Comparison of ENCODE assay signal across 8 cellular contexts in genomic region chr11:61293869-61294716, GRCh38. TPM values are rescaled to one million over a fixed set of nuclear protein-coding genes. Genes with fewer than 3 reads are reported as not detected.
DNase-seq lines count a peak whose midpoint lies in the region; ATAC-seq and TF ChIP-seq lines count a peak whose summit lies in the region.

No MANE protein-coding gene starts in this region.

- intact Hi-C loops in breast epithelium (cut with DNase I; ENCODE audit: low total_unique reads): no loop called here
- intact Hi-C loops in left colon (cut with DNase I, micrococcal nuclease): no loop called here

- peak overlapping the region; percentile 54 to 72 (median 64) for H3K4me3 ChIP-seq in breast epithelium

- peaks cover 0 to 10% of the 10 kb centered on the region in 2 donors for H3K27me3 ChIP-seq in breast epithelium

- H3K36me3 ChIP-seq in breast epithelium: no peaks in the 10 kb centered on the region

- peak overlapping the region; percentile 52 to 80 for H3K27ac ChIP-seq in breast epithelium

- DNase-seq in COLO668 (lab: John Stamatoyannopoulos, UW; ENCODE audit: unreplicated experiment) (peak; percentile 69), SK-N-DZ (ENCODE audit: low spot score) (peak; percentile 55), breast epithelium (ENCODE audit: low spot score in 2 of 2) (peak in 1 of 2 donors; percentile 38), left colon (peak; percentile 31 to 33), activated gamma-delta T cell (lab: John Stamatoyannopoulos, UW) (no peak)
- peak; percentile 60 for DNase-seq in stimulated activated CD4-positive, alpha-beta T cell treated with anti-CD3 and anti-CD28 coated beads, Interleukin-4, amount 100 ng/mL, for 1 hour

- H3K9me3 ChIP-seq in breast epithelium: no peaks in the 10 kb centered on the region

- H3K4me1 ChIP-seq in breast epithelium: peaks cover 9 to 10% of the 10 kb centered on the region in 2 donors

- no peak for TF ChIP-seq POLR2A in breast epithelium (IDR thresholded peaks at IDR 0.05)

- ATAC-seq in GM19351 (IDR thresholded peaks at IDR 0.05; ENCODE audit: unreplicated experiment) (peak; percentile 39), HG03460 (IDR thresholded peaks at IDR 0.05; ENCODE audit: unreplicated experiment) (peak; percentile 33), left colon (peak; percentile 29)

- no peak for TF ChIP-seq CTCF in breast epithelium (IDR thresholded peaks at IDR 0.05)

RNA-seq across cellular contexts. Expression of gene VWCE, which starts 1.0 kb away (rescaled TPM):
- 11.5 and 12.5 TPM in 2 replicates for polyA plus RNA-seq in SK-N-DZ (2014; cell fraction: cytosol; rRNA removed)
- 24.7 and 36.1 TPM in 2 replicates for polyA plus RNA-seq in SK-N-DZ (2014; cell fraction: nucleus; rRNA removed)
- total RNA-seq in breast epithelium: 1 to 10 TPM in 2 of 3 donors, under 1 TPM in 1; 0.88 to 3.2 (median 2.6) TPM
- under 1 TPM; 0.36 to 0.76 TPM for total RNA-seq in left colon

RNA-seq across cellular contexts. Expression of gene DDB1, which starts 38.8 kb away (rescaled TPM):
- polyA plus RNA-seq in SK-N-DZ (2014; cell fraction: cytosol; rRNA removed): 263 and 280 TPM in 2 replicates
- polyA plus RNA-seq in SK-N-DZ (2014; cell fraction: nucleus; rRNA removed): 141 and 143 TPM in 2 replicates
- 100 to 1,000 TPM; 131 to 150 (median 145) TPM for total RNA-seq in breast epithelium
- 100 to 1,000 TPM; 138 to 149 TPM for total RNA-seq in left colon

RNA-seq across cellular contexts. Expression of gene TKFC, which starts 38.9 kb away (rescaled TPM):
- 64.3 and 88.2 TPM in 2 replicates for polyA plus RNA-seq in SK-N-DZ (2014; cell fraction: cytosol; rRNA removed)
- 122 and 159 TPM in 2 replicates for polyA plus RNA-seq in SK-N-DZ (2014; cell fraction: nucleus; rRNA removed)
- 10 to 100 TPM; 15.2 to 34.4 (median 26.9) TPM for total RNA-seq in breast epithelium
- 10 to 100 TPM; 58.5 to 61.5 TPM for total RNA-seq in left colon

RNA-seq across cellular contexts. Expression of gene PGA5, which starts 53.1 kb away (rescaled TPM):
- polyA plus RNA-seq in SK-N-DZ (2014; cell fraction: cytosol; rRNA removed): not detected in 2 replicates
- polyA plus RNA-seq in SK-N-DZ (2014; cell fraction: nucleus; rRNA removed): not detected in 2 replicates
- total RNA-seq in breast epithelium (1 to 10 TPM in 2 of 3 donors, under 1 TPM in 1; 0.98 to 2.1 (median 1.6) TPM), left colon (under 1 TPM in 1 of 2 donors, not detected in 1; 0.22 TPM)
